ENCODE assay signal across 14 cellular contexts in the genomic region with DNA sequence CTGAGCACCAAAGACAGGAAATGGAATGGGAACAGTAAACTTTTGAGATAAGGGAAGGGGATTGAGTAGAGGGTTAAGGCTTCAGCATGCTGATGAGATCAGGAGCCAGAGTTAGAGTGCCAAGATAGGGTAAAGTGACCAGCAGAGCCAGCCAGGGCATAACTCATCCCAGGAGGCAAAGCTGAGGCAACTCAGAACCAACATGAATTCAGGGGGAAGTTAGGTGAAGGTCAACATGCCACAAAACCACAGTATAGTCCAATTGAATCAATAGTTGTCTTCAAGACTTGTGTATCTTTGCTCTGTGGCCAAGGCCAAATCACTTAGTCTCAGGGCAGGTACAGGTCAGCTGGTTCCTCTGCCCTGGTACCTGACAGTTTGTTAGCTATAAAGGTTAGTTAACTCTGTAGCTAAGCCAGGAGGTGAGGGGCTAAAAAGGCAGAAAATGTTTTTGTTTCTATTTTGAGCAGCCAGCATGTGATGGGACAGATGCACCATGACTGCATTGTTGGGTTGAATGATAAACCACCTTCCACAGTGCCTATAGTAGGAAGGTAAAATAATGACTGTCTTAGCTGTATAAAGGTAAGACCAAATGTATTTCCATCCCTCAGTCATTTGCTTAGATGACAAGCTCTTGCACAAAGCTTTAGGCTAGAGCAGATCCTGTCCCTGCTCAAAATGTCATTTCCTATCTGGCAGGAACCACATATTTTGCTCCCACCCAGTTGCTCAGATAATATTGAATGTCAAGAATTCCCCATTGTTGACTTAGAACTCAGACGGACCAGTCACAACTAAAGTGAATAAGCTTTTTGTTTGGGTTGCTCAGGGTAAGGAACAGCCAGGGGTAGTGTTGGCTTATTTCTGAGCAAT. TPM values are rescaled to one million over a fixed set of nuclear protein-coding genes. Genes with fewer than 3 reads are reported as not detected.
DNase-seq lines count a peak whose midpoint lies in the region; ATAC-seq, FAIRE-seq and TF ChIP-seq lines count a peak whose summit lies in the region.
"Had no signal": no experiment of that assay in that cellular context is flagged by ENCODE, and none has a peak within 500 bp of the region (broad histone marks: within the 10 kb centered on the region; RNA-seq: fewer than 3 reads in every experiment).

No MANE protein-coding gene starts in this region.

- no peak overlapping the region for H3K4me3 Mint-ChIP-seq in stimulated activated naive CD8-positive, alpha-beta T cell treated with anti-CD3 and anti-CD28 coated beads, Interleukin-15, amount 100 ng/mL, for 72 hours
- no peak overlapping the region for H3K4me3 Mint-ChIP-seq in natural killer cell

- no peaks in the 10 kb centered on the region for H3K27me3 Mint-ChIP-seq in stimulated activated naive CD8-positive, alpha-beta T cell treated with anti-CD3 and anti-CD28 coated beads, Interleukin-15, amount 100 ng/mL, for 72 hours
- no peaks in the 10 kb centered on the region for H3K27me3 Mint-ChIP-seq in natural killer cell (ENCODE audit: low read depth in 2 of 2)

- H3K9me3 ChIP-seq in GM12878 (replicated peaks; ENCODE audit: control insufficient read depth, insufficient read depth, low read length) = no peaks in the 10 kb centered on the region
- H3K9me3 ChIP-seq: SJSA1 had no signal

- in situ Hi-C loops in GM12878 (cut with MboI) = no loop called here

- no peak overlapping the region for H3K4me3 ChIP-seq in GM12878
- H3K4me3 ChIP-seq: SJSA1 had no signal

- ATAC-seq in GM12878 (no peak), left ventricle myocardium superior (peak; percentile 54), natural killer cell (no peak)
- peak; percentile 33 for ATAC-seq in stimulated activated naive CD8-positive, alpha-beta T cell treated with anti-CD3 and anti-CD28 coated beads, Interleukin-15, amount 100 ng/mL, for 72 hours

- H3K36me3 Mint-ChIP-seq in natural killer cell = peaks cover 15% of the 10 kb centered on the region

- TF ChIP-seq CTCF in GM12878 (IDR thresholded peaks at IDR 0.05 in 2 of 3, conservative IDR thresholded peaks at IDR 0.05 in 1 of 3; ENCODE audit: control insufficient read depth in 2 of 3, extremely low read depth in 1 of 3, insufficient read depth in 1 of 3, low read depth in 3 of 3, low read length in 3 of 3) = no peak
- no peak for TF ChIP-seq CTCF in natural killer cell (IDR thresholded peaks at IDR 0.05)

- H3K4me1 Mint-ChIP-seq in stimulated activated naive CD8-positive, alpha-beta T cell treated with anti-CD3 and anti-CD28 coated beads, Interleukin-15, amount 100 ng/mL, for 72 hours = peaks cover 6% of the 10 kb centered on the region
- H3K4me1 Mint-ChIP-seq in natural killer cell = peaks cover 5 to 7% of the 10 kb centered on the region in 2 donors

- DNase-seq in SKM-1 treated with dmso at 0.1 percent for 144 hours (lab: John Stamatoyannopoulos, UW; ENCODE audit: unreplicated experiment) = peak; percentile 17
- no peak for DNase-seq in SKM-1 (lab: John Stamatoyannopoulos, UW; ENCODE audit: unreplicated experiment)
- no peak for DNase-seq in GM12878 (ENCODE audit: low read depth, low spot score)
- DNase-seq in left ventricle myocardium superior = no peak
- no peak for DNase-seq in stimulated activated naive CD8-positive, alpha-beta T cell treated with anti-CD3 and anti-CD28 coated beads, Interleukin-15, amount 100 ng/mL, for 72 hours
- DNase-seq in islet precursor cell = no peak
- no peak for DNase-seq in occipital lobe (lab: John Stamatoyannopoulos, UW)
- DNase-seq in natural killer cell = no peak
- DNase-seq: 8988T; activated gamma-delta T cell treated with Interleukin-2 at 50 U/mL for 16 hours; effector CD4-positive, alpha-beta T cell; mesenchymal stem cell; NCI-H82 had no signal

- POLR2A ChIA-PET in GM12878 (lab: Charles Lee) = interaction anchor here (0.5 to 0.7 kb wide), 3 partner anchors 16 to 315 kb away, joined by 3 to 4 read pairs (median 4); partner anchors contain the start of gene RNF8

- FAIRE-seq in GM12878 (lab: Jason Lieb, UNC) = no peak

- TF ChIP-seq EP300 in GM12878 (IDR thresholded peaks at IDR 0.05; ENCODE audit: borderline replicate concordance in 1 of 2, control insufficient read depth in 1 of 2, low read depth in 2 of 2, low read length in 2 of 2) = no peak

- no peak overlapping the region for H3K9ac ChIP-seq in GM12878 (ENCODE audit: control insufficient read depth, insufficient read depth, low read length)

- H2AFZ ChIP-seq in GM12878 (ENCODE audit: control insufficient read depth, low read depth, low read length) = no peak overlapping the region

- TF ChIP-seq RAD21 in GM12878 (IDR thresholded peaks at IDR 0.05; ENCODE audit: insufficient read depth, low read depth, low read length) = no peak

- H3K4me2 ChIP-seq in GM12878 (ENCODE audit: control insufficient read depth, insufficient read depth) = no peak overlapping the region

- SMC1A ChIA-PET in GM12878 (lab: Charles Lee; ENCODE audit: uncharacterized antibody, unreplicated experiment) = interaction anchor here (0.6 to 1.4 kb wide), 3 partner anchors 23 to 282 kb away, joined by 3 read pairs; no protein-coding TSS in a partner anchor

- TF ChIP-seq POLR2A in GM12878 (IDR thresholded peaks at IDR 0.05; ENCODE audit: low read depth, low read length) = no peak

- peaks cover 14% of the 10 kb centered on the region for H3K4me1 ChIP-seq in GM12878 (ENCODE audit: control insufficient read depth, insufficient read depth, low read length)

- WGBS in GM12878 (ENCODE audit: insufficient coverage, insufficient replicate concordance, low lambda C conversion rate, missing lambda C conversion rate) = 91% methylated on average over 1 of the region's 1 CpG

- peaks cover 7 to 34% of the 10 kb centered on the region in 2 experiments for H3K36me3 ChIP-seq in GM12878 (ENCODE audit: control insufficient read depth in 2 of 2, insufficient read depth in 2 of 2, low read length in 1 of 2)

- no peak overlapping the region for H3K27ac ChIP-seq in GM12878 (ENCODE audit: control insufficient read depth, insufficient read depth)
- H3K27ac ChIP-seq: SJSA1 had no signal

- no peaks in the 10 kb centered on the region for H3K79me2 ChIP-seq in GM12878 (ENCODE audit: control insufficient read depth, insufficient read depth, low read length)

- CTCF ChIA-PET in GM12878 (lab: Yijun Ruan, JAX) = interaction anchor here (0.6 to 1.0 kb wide), 5 partner anchors 9 to 396 kb away, joined by 3 to 6 read pairs (median 3); no protein-coding TSS in a partner anchor

- H3K27me3 ChIP-seq in GM12878 (replicated peaks in 1 of 2; ENCODE audit: control insufficient read depth in 2 of 2, insufficient read depth in 2 of 2, low read length in 1 of 2) = no peaks in the 10 kb centered on the region
- H3K27me3 ChIP-seq: SJSA1 had no signal

- no TSS peak for BruUV-seq in GM12878 (replicated peaks; lab: Mats Ljungman, UMichigan)

- H4K20me1 ChIP-seq in GM12878 (ENCODE audit: control insufficient read depth, insufficient read depth) = peaks cover 3% of the 10 kb centered on the region; the same call in 1 of the 2 replicates

- H3K27ac Mint-ChIP-seq in stimulated activated naive CD8-positive, alpha-beta T cell treated with anti-CD3 and anti-CD28 coated beads, Interleukin-15, amount 100 ng/mL, for 72 hours = peak overlapping the region; percentile 15 to 36
- H3K27ac Mint-ChIP-seq in natural killer cell = no peak overlapping the region

- intact Hi-C loops in GM12878 (cut with micrococcal nuclease; ENCODE audit: unreplicated experiment) (no loop called here), left ventricle myocardium superior (cut with micrococcal nuclease) (loop anchor here (10.0 kb wide), 1 partner anchor 195 kb away; no protein-coding TSS in a partner anchor), natural killer cell (cut with micrococcal nuclease) (no loop called here)

- RAD21 ChIA-PET in GM12878 (lab: Charles Lee; ENCODE audit: unreplicated experiment) = no interaction called here

- H3K9me3 Mint-ChIP-seq in stimulated activated naive CD8-positive, alpha-beta T cell treated with anti-CD3 and anti-CD28 coated beads, Interleukin-15, amount 100 ng/mL, for 72 hours = no peaks in the 10 kb centered on the region
- no peaks in the 10 kb centered on the region for H3K9me3 Mint-ChIP-seq in natural killer cell

TF ChIP-seq in GM12878, 131 proteins besides CTCF, POLR2A, EP300 and RAD21:
- no peak for TF ChIP-seq HDAC6 (IDR thresholded peaks at IDR 0.05; ENCODE audit: unreplicated experiment)
- peak; percentile 24; the same call in 1 of the 2 replicates for TF ChIP-seq RUNX3 (IDR thresholded peaks at IDR 0.05; ENCODE audit: low read length)
- no peak for TF ChIP-seq RB1 (IDR thresholded peaks at IDR 0.05; ENCODE audit: borderline replicate concordance)
- TF ChIP-seq BMI1 (IDR thresholded peaks at IDR 0.05; ENCODE audit: borderline replicate concordance) = no peak
- TF ChIP-seq NR2C2 (IDR thresholded peaks at IDR 0.05; ENCODE audit: borderline replicate concordance, control insufficient read depth, insufficient read length, low read depth) = no peak
- no peak for TF ChIP-seq MXI1 (IDR thresholded peaks at IDR 0.05; ENCODE audit: low read depth, low read length)
- TF ChIP-seq LARP7 (IDR thresholded peaks at IDR 0.05) = no peak
- TF ChIP-seq SREBF1 (IDR thresholded peaks at IDR 0.05; ENCODE audit: low read length) = no peak

RNA-seq across cellular contexts. Expression of gene RNF8, which starts 15.8 kb away (rescaled TPM):
- 33.3 and 35.6 TPM in 2 replicates for total RNA-seq in GM12878 (2013; cell fraction: nucleolus; rRNA removed)
- total RNA-seq in GM12878 (2014; rRNA removed) (19.3 and 21.6 TPM in 2 replicates), GM12878 (2014; rRNA removed; fragmentation: Illumina TruSeq; extraction: Trizol) (25.1 and 30.0 TPM in 2 replicates), GM12878 (2021) (19.2 and 20.7 TPM in 2 replicates), left ventricle myocardium superior (15.7 TPM), occipital lobe (27.1 TPM), natural killer cell (10 to 100 TPM; 11.4 to 18.2 (median 14.0) TPM)
- polyA plus RNA-seq in GM12878 (2011; ENCODE audit: low read depth) = 13.4 TPM
- polyA plus RNA-seq in GM12878 (2011; rRNA removed) (27.1 and 30.4 TPM in 2 replicates), GM12878 (2014; fragmentation: Illumina TruSeq; extraction: Trizol) (25.2 and 35.6 TPM in 2 replicates), GM12878 (2014; fragmentation: Nextera tagmentation; extraction: Ambion mirVana) (10 to 100 TPM in 1 of 2 experiments, 1 to 10 TPM in 1; 7.8 to 12.3 TPM), GM12878 (2014; rRNA removed) (21.8 and 23.1 TPM in 2 replicates), GM12878 (2016; fragmentation: Nextera tagmentation; extraction: Ambion mirVana) (10 to 100 TPM; 23.4 to 30.2 TPM)
- 13.4 and 14.5 TPM in 2 replicates for polyA plus RNA-seq in GM12878 (2011; cell fraction: cytosol; rRNA removed)
- 21.7 and 28.3 TPM in 2 replicates for polyA plus RNA-seq in GM12878 (2011; cell fraction: nucleus; rRNA removed)
- 12.4 and 15.6 TPM in 2 replicates for polyA plus RNA-seq in GM12878 (2012)
- polyA minus RNA-seq in GM12878 (2011; rRNA and poly(A)+ RNA removed) = 10.2 and 13.9 TPM in 2 replicates
- 6.1 and 6.5 TPM in 2 replicates for polyA minus RNA-seq in GM12878 (2011; cell fraction: cytosol; rRNA and poly(A)+ RNA removed)
- polyA minus RNA-seq in GM12878 (2011; cell fraction: nucleus; rRNA and poly(A)+ RNA removed) = 12.6 and 15.0 TPM in 2 replicates

Comparison
In these comparisons a context has a peak if more than half of its experiments do, and no peak if none do; other contexts are left out.
1. ATAC-seq: peak in left ventricle myocardium superior (single experiment) and stimulated activated naive CD8-positive, alpha-beta T cell treated with anti-CD3 and anti-CD28 coated beads, Interleukin-15, amount 100 ng/mL, for 72 hours (single experiment); none in GM12878 (single experiment) and natural killer cell (0 of 3).
2. H3K27ac Mint-ChIP-seq: peak in stimulated activated naive CD8-positive, alpha-beta T cell treated with anti-CD3 and anti-CD28 coated beads, Interleukin-15, amount 100 ng/mL, for 72 hours (2 of 2); none in natural killer cell (0 of 2).